Comparison of ENCODE assay signal across 9 cellular contexts in genomic region chr14:32702571-32702970, GRCh38.
DNase-seq lines count a peak whose midpoint lies in the region; TF ChIP-seq lines count a peak whose summit lies in the region.
"Had no signal": no experiment of that assay in that cellular context is flagged by ENCODE, and none has a peak within 500 bp of the region (broad histone marks: within the 10 kb centered on the region; RNA-seq: fewer than 3 reads in every experiment).

No MANE protein-coding gene starts in this region.

- no peaks in the 10 kb centered on the region for H3K36me3 Mint-ChIP-seq in MCF 10A (ENCODE audit: insufficient read depth, unreplicated experiment)

- H3K27ac Mint-ChIP-seq in MCF 10A (ENCODE audit: low read depth, unreplicated experiment): no peak overlapping the region

- POLR2A ChIA-PET in MCF 10A (lab: Yijun Ruan, JAX): no interaction called here

- H3K9me3 Mint-ChIP-seq in MCF 10A (ENCODE audit: unreplicated experiment): no peaks in the 10 kb centered on the region

- H3K4me1 Mint-ChIP-seq in MCF 10A (ENCODE audit: insufficient read depth, unreplicated experiment): peaks cover 16% of the 10 kb centered on the region

- no peak for TF ChIP-seq CTCF in breast epithelium (IDR thresholded peaks at IDR 0.05)
- TF ChIP-seq CTCF in MCF 10A (IDR thresholded peaks at IDR 0.05; ENCODE audit: unreplicated experiment): no peak
- TF ChIP-seq CTCF in dorsolateral prefrontal cortex (IDR thresholded peaks at IDR 0.05 in 54 of 56, conservative IDR thresholded peaks at IDR 0.05 in 2 of 56; ENCODE audit: low read depth in 1 of 56, partially characterized antibody in 56 of 56): no peak
- no peak for TF ChIP-seq CTCF in uterus (IDR thresholded peaks at IDR 0.05)

- H3K4me1 ChIP-seq in breast epithelium: no peaks in the 10 kb centered on the region
- H3K4me1 ChIP-seq in HUES48 (ENCODE audit: control insufficient read depth, insufficient read depth, low read length): peaks cover 9% of the 10 kb centered on the region; the same call in 1 of the 2 replicates
- peaks cover 3 to 5% of the 10 kb centered on the region in 2 donors for H3K4me1 ChIP-seq in muscle layer of duodenum (ENCODE audit: control insufficient read depth in 1 of 2, insufficient read depth in 2 of 2, low read length in 2 of 2)
- H3K4me1 ChIP-seq in uterus: peaks cover 0 to 4% of the 10 kb centered on the region in 2 donors

- H3K4me3 ChIP-seq in breast epithelium (peak overlapping the region in 1 of 3 donors; percentile 23), HUES48 (ENCODE audit: low read depth, low read length) (no peak overlapping the region), dorsolateral prefrontal cortex (peak overlapping the region in 18 of 59 donors; percentile 3 to 35 (median 22)), muscle layer of duodenum (ENCODE audit: low read depth in 1 of 2, low read length in 2 of 2) (no peak overlapping the region), uterus (no peak overlapping the region)
- H3K4me3 ChIP-seq: BLaER1 treated with 17β-estradiol and CSF1 and Interleukin-3, amounts not matched to agents 10 nM and 100 nM had no signal

- BruUV-seq in MCF 10A (replicated peaks; lab: Mats Ljungman, UMichigan): no TSS peak

- CTCF ChIA-PET in MCF 10A (lab: Yijun Ruan, JAX): interaction anchor here (0.6 kb wide), 1 partner anchor 1621 kb away, joined by 3 read pairs; no protein-coding TSS in a partner anchor

- no peak overlapping the region for H3K4me3 Mint-ChIP-seq in MCF 10A (ENCODE audit: unreplicated experiment)

- peak in 1 of 2 donors; percentile 84 for DNase-seq in breast epithelium (ENCODE audit: low spot score in 2 of 2)
- no peak for DNase-seq in MCF 10A (ENCODE audit: unreplicated experiment)
- peak in 7 of 10 donors; percentile 32 to 67 (median 55) for DNase-seq in dorsolateral prefrontal cortex
- DNase-seq in uterus: peak; percentile 32 to 43
- DNase-seq in NCI-H187 treated with DMSO at 0.1 percent for 48 hours (lab: John Stamatoyannopoulos, UW): no peak
- DNase-seq in effector CD4-positive, alpha-beta T cell: no peak

- no peak for TF ChIP-seq POLR2A in breast epithelium (IDR thresholded peaks at IDR 0.05)
- no peak for TF ChIP-seq POLR2A in uterus (IDR thresholded peaks at IDR 0.05)

- no peaks in the 10 kb centered on the region for H3K27me3 Mint-ChIP-seq in MCF 10A (ENCODE audit: insufficient read depth, unreplicated experiment)

- intact Hi-C loops in breast epithelium (cut with DNase I; ENCODE audit: low total_unique reads): no loop called here
- intact Hi-C loops in MCF 10A (cut with micrococcal nuclease): no loop called here
- intact Hi-C loops in dorsolateral prefrontal cortex (cut with DNase I): loop anchor here in 1 of 2 donors (5.0 to 10.0 kb wide), 2 partner anchors 48 to 110 kb away; no protein-coding TSS in a partner anchor
- intact Hi-C loops in uterus (cut with DNase I; ENCODE audit: low total_unique reads): no loop called here

- H3K9ac ChIP-seq in HUES48 (ENCODE audit: low read depth, low read length): no peak overlapping the region
- H3K9ac ChIP-seq: BLaER1 treated with 17β-estradiol and CSF1 and Interleukin-3, amounts not matched to agents 10 nM and 100 nM had no signal

- H3K27me3 ChIP-seq in breast epithelium (no peaks in the 10 kb centered on the region), HUES48 (ENCODE audit: control insufficient read depth, insufficient read depth, low read length) (no peaks in the 10 kb centered on the region), dorsolateral prefrontal cortex (no peaks in the 10 kb centered on the region), muscle layer of duodenum (ENCODE audit: low read depth, low read length) (no peaks in the 10 kb centered on the region), uterus (no peaks in the 10 kb centered on the region)
- H3K27me3 ChIP-seq: BLaER1 treated with 17β-estradiol and CSF1 and Interleukin-3, amounts not matched to agents 10 nM and 100 nM had no signal

- H3K36me3 ChIP-seq in breast epithelium (no peaks in the 10 kb centered on the region), HUES48 (ENCODE audit: control insufficient read depth, insufficient read depth, low read length) (no peaks in the 10 kb centered on the region), muscle layer of duodenum (ENCODE audit: control insufficient read depth in 1 of 2, insufficient read depth in 2 of 2, low read length in 2 of 2) (no peaks in the 10 kb centered on the region), uterus (no peaks in the 10 kb centered on the region)
- H3K36me3 ChIP-seq: BLaER1 treated with 17β-estradiol and CSF1 and Interleukin-3, amounts not matched to agents 10 nM and 100 nM had no signal

- H3K9me3 ChIP-seq in breast epithelium (no peaks in the 10 kb centered on the region), HUES48 (ENCODE audit: control insufficient read depth, insufficient read depth, low read length) (no peaks in the 10 kb centered on the region), muscle layer of duodenum (ENCODE audit: control insufficient read depth in 1 of 2, low read length in 2 of 2) (no peaks in the 10 kb centered on the region), uterus (no peaks in the 10 kb centered on the region)
- H3K9me3 ChIP-seq: BLaER1 treated with 17β-estradiol and CSF1 and Interleukin-3, amounts not matched to agents 10 nM and 100 nM had no signal

- peak overlapping the region; percentile 85 to 89 for H3K27ac ChIP-seq in breast epithelium
- H3K27ac ChIP-seq in HUES48 (ENCODE audit: low read depth, low read length): peak overlapping the region; percentile 50
- peak overlapping the region; percentile 42 to 91 (median 83) for H3K27ac ChIP-seq in dorsolateral prefrontal cortex
- H3K27ac ChIP-seq in muscle layer of duodenum (ENCODE audit: low read length): peak overlapping the region; percentile 80
- H3K27ac ChIP-seq in uterus: peak overlapping the region; percentile 75 to 86
- H3K27ac ChIP-seq: BLaER1 treated with 17β-estradiol and CSF1 and Interleukin-3, amounts not matched to agents 10 nM and 100 nM had no signal

Comparison
In these comparisons a context has a peak if more than half of its experiments do, and no peak if none do; other contexts are left out.
1. DNase-seq: peak in dorsolateral prefrontal cortex (7 of 10) and uterus (2 of 2); none in MCF 10A (single experiment), NCI-H187 treated with DMSO at 0.1 percent for 48 hours (single experiment) and effector CD4-positive, alpha-beta T cell (single experiment).
2. Peak in every context shown above with its lines, with median percentiles within 50 percentile points of each other: H3K27ac ChIP-seq.